Comparison of ENCODE assay signal across 21 cellular contexts in genomic region chr7:33928986-33929385, GRCh38. TPM values are rescaled to one million over a fixed set of nuclear protein-coding genes. Genes with fewer than 3 reads are reported as not detected.
"Had no signal": no experiment of that assay in that cellular context is flagged by ENCODE, and none has a peak within 500 bp of the region (broad histone marks: within the 10 kb centered on the region; RNA-seq: fewer than 3 reads in every experiment).

No MANE protein-coding gene starts in this region.

- H3K36me3 ChIP-seq: neural progenitor cell, spleen, suprapubic skin, transverse colon, vagina had no signal

- H3K4me3 Mint-ChIP-seq: immature natural killer cell; memory B cell; natural killer cell; neural progenitor cell; stimulated activated naive B cell treated with anti-CD40 and anti-IgM and Interleukin-4, amounts not matched to agents 10 μg/mL and 1 μg/mL and 100 μg/mL, for 72 hours; stimulated activated naive CD8-positive, alpha-beta T cell treated with anti-CD3 and anti-CD28 coated beads, Interleukin-15, Interleukin-2, amounts not matched to agents 100 ng/mL and 50 ng/mL, for 24 hours had no signal

- H3K27me3 ChIP-seq: dorsolateral prefrontal cortex, neural progenitor cell, spleen, suprapubic skin, transverse colon, vagina had no signal

- H3K9me3 Mint-ChIP-seq: immature natural killer cell; memory B cell; natural killer cell; neural progenitor cell; stimulated activated naive B cell treated with anti-CD40 and anti-IgM and Interleukin-4, amounts not matched to agents 10 μg/mL and 1 μg/mL and 100 μg/mL, for 72 hours; stimulated activated naive CD8-positive, alpha-beta T cell treated with anti-CD3 and anti-CD28 coated beads, Interleukin-15, Interleukin-2, amounts not matched to agents 100 ng/mL and 50 ng/mL, for 24 hours had no signal

- H3K9me3 ChIP-seq: spleen, suprapubic skin, transverse colon, vagina had no signal

- ATAC-seq: left colon; natural killer cell; right cardiac atrium; stimulated activated naive B cell treated with anti-CD40 and anti-IgM and Interleukin-4, amounts not matched to agents 10 μg/mL and 1 μg/mL and 100 μg/mL, for 72 hours had no signal

- DNase-seq: dorsolateral prefrontal cortex; effector CD4-positive, alpha-beta T cell; hypothalamus; immature natural killer cell; islet precursor cell; kidney glomerular epithelial cell; left colon; natural killer cell; spleen; stimulated activated naive B cell treated with anti-CD40 and anti-IgM and Interleukin-4, amounts not matched to agents 10 μg/mL and 1 μg/mL and 100 μg/mL, for 72 hours; transverse colon had no signal

- H3K4me1 ChIP-seq: parathyroid adenoma, suprapubic skin had no signal

- H3K27ac ChIP-seq: neural progenitor cell, parathyroid adenoma, skin epidermis, spleen, suprapubic skin, transverse colon, vagina had no signal

- H3K36me3 Mint-ChIP-seq: immature natural killer cell; memory B cell; natural killer cell; neural progenitor cell; stimulated activated naive B cell treated with anti-CD40 and anti-IgM and Interleukin-4, amounts not matched to agents 10 μg/mL and 1 μg/mL and 100 μg/mL, for 72 hours had no signal

- H3K4me1 Mint-ChIP-seq: memory B cell; natural killer cell; stimulated activated naive B cell treated with anti-CD40 and anti-IgM and Interleukin-4, amounts not matched to agents 10 μg/mL and 1 μg/mL and 100 μg/mL, for 72 hours had no signal

- H3K4me3 ChIP-seq: dorsolateral prefrontal cortex, lung, neural progenitor cell, skin epidermis, spleen, suprapubic skin, transverse colon, vagina had no signal

- H3K27ac Mint-ChIP-seq: immature natural killer cell; memory B cell; natural killer cell; neural progenitor cell; progenitor cell of endocrine pancreas; stimulated activated naive B cell treated with anti-CD40 and anti-IgM and Interleukin-4, amounts not matched to agents 10 μg/mL and 1 μg/mL and 100 μg/mL, for 72 hours; stimulated activated naive CD8-positive, alpha-beta T cell treated with anti-CD3 and anti-CD28 coated beads, Interleukin-15, Interleukin-2, amounts not matched to agents 100 ng/mL and 50 ng/mL, for 24 hours had no signal

RNA-seq across cellular contexts. Expression of gene BMPER, which starts 23.6 kb away (rescaled TPM):
- polyA plus RNA-seq: immature natural killer cell had no signal
